In genomic region chr10:43897765-43898419, GRCh38 we compare ENCODE assay signal across 19 cellular contexts.
DNase-seq lines count a peak whose midpoint lies in the region; ATAC-seq and TF ChIP-seq lines count a peak whose summit lies in the region.
"Had no signal": no experiment of that assay in that cellular context is flagged by ENCODE, and none has a peak within 500 bp of the region (broad histone marks: within the 10 kb centered on the region; RNA-seq: fewer than 3 reads in every experiment).

No MANE protein-coding gene starts in this region.

- H3K18ac ChIP-seq in mesenchymal stem cell (ENCODE audit: low read depth in 1 of 2, low read length in 2 of 2), result no peak overlapping the region

- POLR2A ChIA-PET in activated CD8-positive, alpha-beta T cell treated with anti-CD3 and anti-CD28 coated beads, Interleukin-2, amount 10 ng/mL, durations not matched to agents 7 days and 5 days (lab: Charles Lee), result no interaction called here
- POLR2A ChIA-PET in activated CD8-positive, alpha-beta T cell treated with anti-CD3 and anti-CD28 coated beads for 36 hours (lab: Charles Lee), result no interaction called here
- POLR2A ChIA-PET in WTC11 (lab: Charles Lee), result no interaction called here

- H3K14ac ChIP-seq in mesenchymal stem cell (ENCODE audit: low read length in 2 of 2), result no peak overlapping the region

- H2BK15ac ChIP-seq in mesenchymal stem cell (ENCODE audit: low read depth, poor library complexity, severe bottlenecking), result no peak overlapping the region

- H3K9me3 Mint-ChIP-seq in activated CD8-positive, alpha-beta T cell treated with anti-CD3 and anti-CD28 coated beads, Interleukin-2, amount 10 ng/mL, durations not matched to agents 7 days and 5 days (ENCODE audit: insufficient read depth), result no peaks in the 10 kb centered on the region
- H3K9me3 Mint-ChIP-seq in activated CD8-positive, alpha-beta T cell treated with anti-CD3 and anti-CD28 coated beads for 36 hours, result no peaks in the 10 kb centered on the region
- peaks cover 10% of the 10 kb centered on the region; the same call in 1 of the 2 replicates for H3K9me3 Mint-ChIP-seq in WTC11
- H3K9me3 Mint-ChIP-seq: CD4-positive, alpha-beta T cell; CD8-positive, alpha-beta T cell had no signal

- no peak overlapping the region for H2AFZ ChIP-seq in mesenchymal stem cell (ENCODE audit: low read depth, low read length)

- no peaks in the 10 kb centered on the region for H4K20me1 ChIP-seq in BLaER1 treated with 17β-estradiol and CSF1 and Interleukin-3, amounts not matched to agents 10 nM and 100 nM
- H4K20me1 ChIP-seq: BLaER1 had no signal

- no peak overlapping the region for H2BK5ac ChIP-seq in mesenchymal stem cell (ENCODE audit: low read depth, low read length, poor library complexity, severe bottlenecking)

- peak; percentile 18 for DNase-seq in activated CD8-positive, alpha-beta T cell treated with anti-CD3 and anti-CD28 coated beads, Interleukin-2, amount 10 ng/mL, durations not matched to agents 7 days and 5 days
- DNase-seq in activated CD8-positive, alpha-beta T cell treated with anti-CD3 and anti-CD28 coated beads for 36 hours, result no peak
- no peak for DNase-seq in WTC11 (ENCODE audit: low spot score)
- no peak for DNase-seq in mesenchymal stem cell
- no peak for DNase-seq in tibial artery
- no peak for DNase-seq in HPDE6-E6E7 (ENCODE audit: extremely low spot score)
- DNase-seq in AG08395 (ENCODE audit: low spot score), result no peak
- DNase-seq: BE2C; Caco-2; Calu3; CD4-positive, alpha-beta T cell; CD8-positive, alpha-beta T cell; DMS79 treated with DMSO at 0.1 percent for 48 hours; GF-D8 had no signal

- no peak overlapping the region for H4K8ac ChIP-seq in mesenchymal stem cell (ENCODE audit: low read length)

- H3K4me3 Mint-ChIP-seq in activated CD8-positive, alpha-beta T cell treated with anti-CD3 and anti-CD28 coated beads, Interleukin-2, amount 10 ng/mL, durations not matched to agents 7 days and 5 days, result no peak overlapping the region
- no peak overlapping the region for H3K4me3 Mint-ChIP-seq in activated CD8-positive, alpha-beta T cell treated with anti-CD3 and anti-CD28 coated beads for 36 hours
- no peak overlapping the region for H3K4me3 Mint-ChIP-seq in WTC11
- H3K4me3 Mint-ChIP-seq: CD4-positive, alpha-beta T cell; CD8-positive, alpha-beta T cell had no signal

- no peaks in the 10 kb centered on the region for H3K36me3 Mint-ChIP-seq in activated CD8-positive, alpha-beta T cell treated with anti-CD3 and anti-CD28 coated beads, Interleukin-2, amount 10 ng/mL, durations not matched to agents 7 days and 5 days (ENCODE audit: low read depth)
- H3K36me3 Mint-ChIP-seq in activated CD8-positive, alpha-beta T cell treated with anti-CD3 and anti-CD28 coated beads for 36 hours (ENCODE audit: low read depth), result no peaks in the 10 kb centered on the region
- no peaks in the 10 kb centered on the region for H3K36me3 Mint-ChIP-seq in WTC11
- H3K36me3 Mint-ChIP-seq: CD8-positive, alpha-beta T cell had no signal

- peaks cover 16% of the 10 kb centered on the region for H3K27me3 Mint-ChIP-seq in activated CD8-positive, alpha-beta T cell treated with anti-CD3 and anti-CD28 coated beads, Interleukin-2, amount 10 ng/mL, durations not matched to agents 7 days and 5 days (ENCODE audit: low read depth)
- no peaks in the 10 kb centered on the region for H3K27me3 Mint-ChIP-seq in activated CD8-positive, alpha-beta T cell treated with anti-CD3 and anti-CD28 coated beads for 36 hours
- H3K27me3 Mint-ChIP-seq in WTC11 (ENCODE audit: low read depth), result no peaks in the 10 kb centered on the region

- no peak overlapping the region for H2AK5ac ChIP-seq in mesenchymal stem cell (ENCODE audit: low read length, severe bottlenecking)

- peaks cover 0 to 23% (median 20%) of the 10 kb centered on the region in 10 experiments; a peak in 15 of 20 replicates for H3K4me1 ChIP-seq in BLaER1 treated with 17β-estradiol and CSF1 and Interleukin-3, amounts not matched to agents 10 nM and 100 nM
- H3K4me1 ChIP-seq in mesenchymal stem cell (ENCODE audit: control insufficient read depth, insufficient read depth, low read depth, low read length) (peaks cover 4% of the 10 kb centered on the region), tibial artery (peaks cover 0 to 12% (median 11%) of the 10 kb centered on the region in 4 donors)
- H3K4me1 ChIP-seq: A549, Caco-2 had no signal

- H4K91ac ChIP-seq in mesenchymal stem cell (ENCODE audit: low read length), result peak overlapping the region; percentile 14

- H3K4me1 Mint-ChIP-seq in activated CD8-positive, alpha-beta T cell treated with anti-CD3 and anti-CD28 coated beads, Interleukin-2, amount 10 ng/mL, durations not matched to agents 7 days and 5 days (ENCODE audit: low read depth), result peaks cover 4% of the 10 kb centered on the region
- no peaks in the 10 kb centered on the region for H3K4me1 Mint-ChIP-seq in activated CD8-positive, alpha-beta T cell treated with anti-CD3 and anti-CD28 coated beads for 36 hours (ENCODE audit: low read depth)
- no peaks in the 10 kb centered on the region for H3K4me1 Mint-ChIP-seq in WTC11

- TF ChIP-seq CTCF in activated CD8-positive, alpha-beta T cell treated with anti-CD3 and anti-CD28 coated beads for 36 hours (IDR thresholded peaks at IDR 0.05), result no peak
- TF ChIP-seq CTCF in WTC11 (IDR thresholded peaks at IDR 0.05) (no peak), tibial artery (IDR thresholded peaks at IDR 0.05) (no peak)

- no peaks in the 10 kb centered on the region; a peak in 1 of 22 replicates for H3K9me3 ChIP-seq in BLaER1 treated with 17β-estradiol and CSF1 and Interleukin-3, amounts not matched to agents 10 nM and 100 nM (replicated peaks in 1 of 11)
- H3K9me3 ChIP-seq in mesenchymal stem cell (ENCODE audit: control insufficient read depth, low read length), result no peaks in the 10 kb centered on the region
- no peaks in the 10 kb centered on the region for H3K9me3 ChIP-seq in tibial artery
- H3K9me3 ChIP-seq: A549, BE2C, Caco-2 had no signal

- no peak overlapping the region for H2BK120ac ChIP-seq in mesenchymal stem cell (ENCODE audit: low read depth, low read length)

- no peak overlapping the region for H3K9ac ChIP-seq in BLaER1 treated with 17β-estradiol and CSF1 and Interleukin-3, amounts not matched to agents 10 nM and 100 nM
- H3K9ac ChIP-seq in mesenchymal stem cell (ENCODE audit: low read length), result no peak overlapping the region
- H3K9ac ChIP-seq: BLaER1 had no signal

- no peaks in the 10 kb centered on the region for H3K27me3 ChIP-seq in BLaER1 treated with 17β-estradiol and CSF1 and Interleukin-3, amounts not matched to agents 10 nM and 100 nM
- H3K27me3 ChIP-seq in mesenchymal stem cell (ENCODE audit: control insufficient read depth in 1 of 2, insufficient read depth in 1 of 2, low read length in 2 of 2) (peaks cover 0 to 5% of the 10 kb centered on the region in 2 experiments), tibial artery (no peaks in the 10 kb centered on the region)
- H3K27me3 ChIP-seq: BE2C, BLaER1 had no signal

- CTCF ChIA-PET in activated CD8-positive, alpha-beta T cell treated with anti-CD3 and anti-CD28 coated beads, Interleukin-2, amount 10 ng/mL, durations not matched to agents 7 days and 5 days (lab: Charles Lee), result no interaction called here
- CTCF ChIA-PET in activated CD8-positive, alpha-beta T cell treated with anti-CD3 and anti-CD28 coated beads for 36 hours (lab: Charles Lee), result interaction anchor here (1.1 kb wide), 1 partner anchor 211 kb away, joined by 3 read pairs; no protein-coding TSS in a partner anchor
- CTCF ChIA-PET in WTC11 (lab: Charles Lee), result interaction anchor here (0.6 to 2.3 kb wide), 3 partner anchors 12 to 479 kb away, joined by 3 to 5 read pairs (median 4); no protein-coding TSS in a partner anchor

- H3K4me2 ChIP-seq in BLaER1 treated with 17β-estradiol and CSF1 and Interleukin-3, amounts not matched to agents 10 nM and 100 nM, result peak overlapping the region in 7 of 11 experiments; percentile 37 to 74 (median 66); a peak in 10 of 22 replicates
- no peak overlapping the region for H3K4me2 ChIP-seq in mesenchymal stem cell (ENCODE audit: low read length, poor library complexity, severe bottlenecking)
- H3K4me2 ChIP-seq: A549 had no signal

- no peak overlapping the region for H3K4me3 ChIP-seq in BLaER1 treated with 17β-estradiol and CSF1 and Interleukin-3, amounts not matched to agents 10 nM and 100 nM
- H3K4me3 ChIP-seq in mesenchymal stem cell (ENCODE audit: insufficient read depth in 1 of 2, low read depth in 1 of 2, low read length in 2 of 2) (no peak overlapping the region), tibial artery (no peak overlapping the region)
- H3K4me3 ChIP-seq: A549, BLaER1 had no signal

- no peaks in the 10 kb centered on the region for H3K36me3 ChIP-seq in BLaER1 treated with 17β-estradiol and CSF1 and Interleukin-3, amounts not matched to agents 10 nM and 100 nM
- H3K36me3 ChIP-seq in mesenchymal stem cell (ENCODE audit: control insufficient read depth in 1 of 2, insufficient read depth in 2 of 2, low read depth in 1 of 2, low read length in 2 of 2), result no peaks in the 10 kb centered on the region
- H3K36me3 ChIP-seq in tibial artery, result no peaks in the 10 kb centered on the region
- H3K36me3 ChIP-seq: BE2C, BLaER1 had no signal

- no peak overlapping the region for H3K27ac Mint-ChIP-seq in activated CD8-positive, alpha-beta T cell treated with anti-CD3 and anti-CD28 coated beads, Interleukin-2, amount 10 ng/mL, durations not matched to agents 7 days and 5 days
- no peak overlapping the region for H3K27ac Mint-ChIP-seq in activated CD8-positive, alpha-beta T cell treated with anti-CD3 and anti-CD28 coated beads for 36 hours
- H3K27ac Mint-ChIP-seq in WTC11, result no peak overlapping the region
- H3K27ac Mint-ChIP-seq: CD4-positive, alpha-beta T cell; CD8-positive, alpha-beta T cell had no signal

- intact Hi-C loops in activated CD8-positive, alpha-beta T cell treated with anti-CD3 and anti-CD28 coated beads for 36 hours (cut with micrococcal nuclease), result no loop called here
- intact Hi-C loops in tibial artery (cut with DNase I; ENCODE audit: low total_unique reads), result no loop called here

- no peak overlapping the region for H3K27ac ChIP-seq in BLaER1 treated with 17β-estradiol and CSF1 and Interleukin-3, amounts not matched to agents 10 nM and 100 nM
- no peak overlapping the region for H3K27ac ChIP-seq in mesenchymal stem cell (ENCODE audit: low read length, poor library complexity, severe bottlenecking)
- H3K27ac ChIP-seq in tibial artery, result no peak overlapping the region
- H3K27ac ChIP-seq: 22Rv1, A549, BLaER1, C4-2B had no signal

- H2BK12ac ChIP-seq in mesenchymal stem cell (ENCODE audit: low read length in 2 of 2), result no peak overlapping the region

- 86% methylated on average over 9 of the region's 9 CpGs for WGBS in mesenchymal stem cell

- H3K79me1 ChIP-seq in mesenchymal stem cell (replicated peaks; ENCODE audit: low read length, poor library complexity, severe bottlenecking), result no peaks in the 10 kb centered on the region

- no peak overlapping the region for H3K4ac ChIP-seq in mesenchymal stem cell (ENCODE audit: low read depth in 1 of 2, low read length in 2 of 2)

- ATAC-seq in activated CD8-positive, alpha-beta T cell treated with anti-CD3 and anti-CD28 coated beads, Interleukin-2, amount 10 ng/mL, durations not matched to agents 7 days and 5 days, result no peak
- no peak for ATAC-seq in activated CD8-positive, alpha-beta T cell treated with anti-CD3 and anti-CD28 coated beads for 36 hours
- ATAC-seq in WTC11, result no peak
- ATAC-seq: A549; CD8-positive, alpha-beta T cell had no signal

- H3K23ac ChIP-seq in mesenchymal stem cell (ENCODE audit: low read length in 2 of 2), result no peak overlapping the region
